In the genomic region with DNA sequence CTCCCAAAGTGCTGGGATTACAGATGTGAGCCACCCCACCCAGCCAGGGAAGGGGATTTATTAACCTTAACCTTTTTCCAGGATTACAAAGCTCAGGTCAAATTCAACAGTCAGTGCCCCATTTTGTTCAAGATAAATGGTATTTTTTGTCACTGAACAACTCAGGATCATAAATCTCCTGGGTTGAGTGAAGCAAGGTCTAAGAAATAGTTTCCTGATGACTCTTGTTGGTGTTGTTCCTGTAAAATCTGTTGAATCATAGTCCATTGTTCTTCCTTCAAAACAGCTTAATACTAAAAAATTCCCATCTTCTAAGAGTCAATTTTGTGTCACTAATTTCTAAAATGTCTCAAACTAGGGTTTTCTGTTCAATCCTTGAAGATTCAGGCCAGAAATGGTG, we compare ENCODE assay signal across 21 cellular contexts. TPM values are rescaled to one million over a fixed set of nuclear protein-coding genes. Genes with fewer than 3 reads are reported as not detected.
A peak's percentile ranks its signal among the peaks of the same experiment; 100 is the strongest.
DNase-seq lines count a peak whose midpoint lies in the region; ATAC-seq and TF ChIP-seq lines count a peak whose summit lies in the region.
"Had no signal": no experiment of that assay in that cellular context is flagged by ENCODE, and none has a peak within 500 bp of the region (broad histone marks: within the 10 kb centered on the region; RNA-seq: fewer than 3 reads in every experiment).

No MANE protein-coding gene starts in this region.

- H3K4me2 ChIP-seq in osteoblast (ENCODE audit: insufficient read depth, low read length), result no peak overlapping the region

- peaks cover 7% of the 10 kb centered on the region for H3K4me1 ChIP-seq in osteoblast (ENCODE audit: insufficient read depth, low read length)
- H3K4me1 ChIP-seq: gastroesophageal sphincter, pancreas had no signal

- H2AFZ ChIP-seq in osteoblast (ENCODE audit: low read length), result no peak overlapping the region

- H3K27me3 Mint-ChIP-seq in activated naive CD8-positive, alpha-beta T cell treated with anti-CD3 and anti-CD28 coated beads for 36 hours, result no peaks in the 10 kb centered on the region
- H3K27me3 Mint-ChIP-seq in progenitor cell of endocrine pancreas, result no peaks in the 10 kb centered on the region
- H3K27me3 Mint-ChIP-seq: activated naive CD8-positive, alpha-beta T cell treated with anti-CD3 and anti-CD28 coated beads, Interleukin-2, amount 50 U/mL, for 24 hours; T-cell had no signal

- no peaks in the 10 kb centered on the region for H3K9me3 ChIP-seq in osteoblast (ENCODE audit: low read depth, low read length)
- H3K9me3 ChIP-seq: gastroesophageal sphincter, pancreas, transverse colon had no signal

- H3K4me1 Mint-ChIP-seq in activated naive CD8-positive, alpha-beta T cell treated with anti-CD3 and anti-CD28 coated beads for 36 hours, result no peaks in the 10 kb centered on the region
- H3K4me1 Mint-ChIP-seq in progenitor cell of endocrine pancreas (ENCODE audit: low read depth), result peaks cover 6% of the 10 kb centered on the region
- H3K4me1 Mint-ChIP-seq: activated naive CD8-positive, alpha-beta T cell treated with anti-CD3 and anti-CD28 coated beads, Interleukin-2, amount 50 U/mL, for 24 hours; T-cell had no signal

- no peak overlapping the region for H3K27ac Mint-ChIP-seq in activated naive CD8-positive, alpha-beta T cell treated with anti-CD3 and anti-CD28 coated beads for 36 hours
- H3K27ac Mint-ChIP-seq in progenitor cell of endocrine pancreas, result no peak overlapping the region
- H3K27ac Mint-ChIP-seq: activated naive CD8-positive, alpha-beta T cell treated with anti-CD3 and anti-CD28 coated beads, Interleukin-2, amount 50 U/mL, for 24 hours; T-cell had no signal

- H3K27me3 ChIP-seq in osteoblast (ENCODE audit: insufficient read depth, low read length), result no peaks in the 10 kb centered on the region
- H3K27me3 ChIP-seq: gastroesophageal sphincter, pancreas, transverse colon had no signal

- no peaks in the 10 kb centered on the region for H3K9me3 Mint-ChIP-seq in activated naive CD8-positive, alpha-beta T cell treated with anti-CD3 and anti-CD28 coated beads for 36 hours
- no peaks in the 10 kb centered on the region for H3K9me3 Mint-ChIP-seq in progenitor cell of endocrine pancreas (ENCODE audit: low read depth)
- H3K9me3 Mint-ChIP-seq: activated naive CD8-positive, alpha-beta T cell treated with anti-CD3 and anti-CD28 coated beads, Interleukin-2, amount 50 U/mL, for 24 hours; T-cell had no signal

- H4K20me1 ChIP-seq in osteoblast (ENCODE audit: insufficient read depth, low read length), result no peaks in the 10 kb centered on the region

- H3K36me3 ChIP-seq in osteoblast (ENCODE audit: insufficient read depth, low read length), result no peaks in the 10 kb centered on the region
- H3K36me3 ChIP-seq: gastroesophageal sphincter, pancreas, transverse colon had no signal

- H3K4me3 Mint-ChIP-seq in activated naive CD8-positive, alpha-beta T cell treated with anti-CD3 and anti-CD28 coated beads for 36 hours, result no peak overlapping the region
- no peak overlapping the region for H3K4me3 Mint-ChIP-seq in progenitor cell of endocrine pancreas (ENCODE audit: low read depth)
- H3K4me3 Mint-ChIP-seq: activated naive CD8-positive, alpha-beta T cell treated with anti-CD3 and anti-CD28 coated beads, Interleukin-2, amount 50 U/mL, for 24 hours; T-cell had no signal

- no peak overlapping the region for H3K27ac ChIP-seq in osteoblast (ENCODE audit: low read depth, low read length)
- H3K27ac ChIP-seq: gastroesophageal sphincter, transverse colon had no signal

- H3K4me3 ChIP-seq in epithelial cell of esophagus (ENCODE audit: low read length) (no peak overlapping the region), osteoblast (ENCODE audit: insufficient read depth, low read length) (no peak overlapping the region)
- H3K4me3 ChIP-seq: gastroesophageal sphincter, pancreas, transverse colon had no signal

- TF ChIP-seq CTCF in epithelial cell of esophagus (IDR thresholded peaks at IDR 0.05; ENCODE audit: insufficient read depth, low read depth, low read length, missing control alignments), result no peak
- no peak for TF ChIP-seq CTCF in osteoblast (IDR thresholded peaks at IDR 0.05; ENCODE audit: extremely low read depth, low read depth, low read length)
- no peak for TF ChIP-seq CTCF in progenitor cell of endocrine pancreas (IDR thresholded peaks at IDR 0.05; ENCODE audit: unreplicated experiment)

- no peak for ATAC-seq in HG02870 (IDR thresholded peaks at IDR 0.05; ENCODE audit: unreplicated experiment)
- ATAC-seq: activated naive CD8-positive, alpha-beta T cell treated with anti-CD3 and anti-CD28 coated beads, Interleukin-2, amount 50 U/mL, for 24 hours; gastroesophageal sphincter; T-cell had no signal

- no peaks in the 10 kb centered on the region for H3K79me2 ChIP-seq in osteoblast (ENCODE audit: insufficient read depth, low read length)

- no peaks in the 10 kb centered on the region for H3K36me3 Mint-ChIP-seq in activated naive CD8-positive, alpha-beta T cell treated with anti-CD3 and anti-CD28 coated beads for 36 hours
- no peaks in the 10 kb centered on the region for H3K36me3 Mint-ChIP-seq in progenitor cell of endocrine pancreas (ENCODE audit: insufficient read depth)
- H3K36me3 Mint-ChIP-seq: T-cell had no signal

- DNase-seq in ELR (ENCODE audit: low read depth) (peak; percentile 80), RPMI7951 (ENCODE audit: low read depth) (peak; percentile 18), epithelial cell of esophagus (ENCODE audit: low read depth) (peak; percentile 76), osteoblast (ENCODE audit: insufficient read length, low spot score, missing footprints) (peak; percentile 82), progenitor cell of endocrine pancreas (ENCODE audit: low spot score, unreplicated experiment) (no peak), NCI-H1436 treated with DMSO at 0.1 percent for 48 hours (lab: John Stamatoyannopoulos, UW) (no peak)
- DNase-seq in activated naive CD8-positive, alpha-beta T cell treated with anti-CD3 and anti-CD28 coated beads for 36 hours, result no peak
- DNase-seq: activated CD4-positive, CD25-positive, alpha-beta regulatory T cell treated with anti-CD3 and anti-CD28 coated beads, Interleukin-2, amount 50 U/mL, for 72 hours; activated CD8-positive, alpha-beta memory T cell treated with anti-CD3 and anti-CD28 coated beads, Interleukin-2, amount 50 U/mL, for 48 hours; activated naive CD8-positive, alpha-beta T cell treated with anti-CD3 and anti-CD28 coated beads, Interleukin-2, amount 50 U/mL, for 24 hours; C1 segment of cervical spinal cord; cortex of kidney; DMS79 treated with DMSO at 0.1 percent for 48 hours; NCI-H1105 treated with DMSO at 0.1 percent for 48 hours; NCI-H2227 treated with DMSO at 0.1 percent for 48 hours; pancreas; stimulated activated CD4-positive, alpha-beta T cell treated with anti-CD3 and anti-CD28 coated beads, Interleukin-1b, Interleukin-23, amount 100 ng/mL, for 48 hours; T-cell; transverse colon had no signal

RNA-seq across cellular contexts. Expression of gene JMY, which starts 33.9 kb away (rescaled TPM):
- total RNA-seq in RPMI7951 (2014; rRNA removed; shearing (Covaris generic)), result 3.4 and 3.6 TPM in 2 replicates
- 30.4 and 30.8 TPM in 2 replicates for total RNA-seq in osteoblast
- total RNA-seq in activated naive CD8-positive, alpha-beta T cell treated with anti-CD3 and anti-CD28 coated beads for 36 hours, result 1 to 10 TPM; 4.3 to 4.6 TPM
- 13.9 and 15.0 TPM in 2 replicates for total RNA-seq in progenitor cell of endocrine pancreas

Comparison
In these comparisons a context has a peak if more than half of its experiments do, and no peak if none do; other contexts are left out.
1. DNase-seq: peak in ELR (single experiment), RPMI7951 (single experiment), epithelial cell of esophagus (single experiment) and osteoblast (single experiment); none in activated naive CD8-positive, alpha-beta T cell treated with anti-CD3 and anti-CD28 coated beads for 36 hours (single experiment), progenitor cell of endocrine pancreas (single experiment) and NCI-H1436 treated with DMSO at 0.1 percent for 48 hours (single experiment).